In genomic region chr9:124768778-124769350, GRCh38 we compare ENCODE assay signal across 10 cellular contexts. TPM values are rescaled to one million over a fixed set of nuclear protein-coding genes. Genes with fewer than 3 reads are reported as not detected.
DNase-seq lines count a peak whose midpoint lies in the region; ATAC-seq, FAIRE-seq and TF ChIP-seq lines count a peak whose summit lies in the region.
"Had no signal": no experiment of that assay in that cellular context is flagged by ENCODE, and none has a peak within 500 bp of the region (broad histone marks: within the 10 kb centered on the region; RNA-seq: fewer than 3 reads in every experiment).

No MANE protein-coding gene starts in this region.

- no peak for ATAC-seq in activated T-cell treated with anti-CD3 and anti-CD28 coated beads, Interleukin-2, amount 50 U/mL, for 72 hours (replicated peaks in 1 of 2)
- no peak for ATAC-seq in stimulated activated naive CD8-positive, alpha-beta T cell treated with anti-CD3 and anti-CD28 coated beads, Interleukin-15, amount 100 ng/mL, for 72 hours

- H2AFZ ChIP-seq in keratinocyte (ENCODE audit: control insufficient read depth, low read length) = no peak overlapping the region

- TF ChIP-seq CTCF in VCaP (conservative IDR thresholded peaks at IDR 0.05) (no peak), keratinocyte (optimal IDR thresholded peaks at IDR 0.05 in 1 of 3, IDR thresholded peaks at IDR 0.05 in 1 of 3, conservative IDR thresholded peaks at IDR 0.05 in 1 of 3; ENCODE audit: extremely low read depth in 1 of 3, insufficient read depth in 2 of 3, low read length in 3 of 3) (no peak), HFFc6 (IDR thresholded peaks at IDR 0.05) (no peak)

- dilution Hi-C loops in keratinocyte (cut with MboI; ENCODE audit: extremely low pct_ligation_motif_present, low sequenced_read_pairs) = no loop called here

- FAIRE-seq in keratinocyte (lab: Jason Lieb, UNC) = no peak

- no peaks in the 10 kb centered on the region for H3K9me3 Mint-ChIP-seq in activated T-cell treated with anti-CD3 and anti-CD28 coated beads, Interleukin-2, amount 50 U/mL, for 72 hours
- H3K9me3 Mint-ChIP-seq in stimulated activated naive CD8-positive, alpha-beta T cell treated with anti-CD3 and anti-CD28 coated beads, Interleukin-15, amount 100 ng/mL, for 72 hours = no peaks in the 10 kb centered on the region
- no peaks in the 10 kb centered on the region for H3K9me3 Mint-ChIP-seq in HFFc6

- H3K4me3 Mint-ChIP-seq in activated T-cell treated with anti-CD3 and anti-CD28 coated beads, Interleukin-2, amount 50 U/mL, for 72 hours = peak overlapping the region; percentile 85 to 93
- peak overlapping the region; percentile 90 to 97 for H3K4me3 Mint-ChIP-seq in stimulated activated naive CD8-positive, alpha-beta T cell treated with anti-CD3 and anti-CD28 coated beads, Interleukin-15, amount 100 ng/mL, for 72 hours
- no peak overlapping the region for H3K4me3 Mint-ChIP-seq in HFFc6

- no peaks in the 10 kb centered on the region for H3K27me3 ChIP-seq in keratinocyte (ENCODE audit: control insufficient read depth, extremely low read depth, insufficient read depth, low read length)

- peak overlapping the region in 2 of 3 experiments; percentile 76 to 82 for H3K4me3 ChIP-seq in keratinocyte (ENCODE audit: control insufficient read depth in 2 of 3, extremely low read depth in 1 of 3, insufficient read depth in 2 of 3, low read depth in 1 of 3, low read length in 3 of 3)
- H3K4me3 ChIP-seq: mucosa of descending colon had no signal

- peak overlapping the region; percentile 77 for H3K27ac ChIP-seq in VCaP
- H3K27ac ChIP-seq in keratinocyte (ENCODE audit: control insufficient read depth, insufficient read depth, low read length) = no peak overlapping the region

- peak overlapping the region; percentile 4 for H3K27ac Mint-ChIP-seq in activated T-cell treated with anti-CD3 and anti-CD28 coated beads, Interleukin-2, amount 50 U/mL, for 72 hours
- no peak overlapping the region for H3K27ac Mint-ChIP-seq in stimulated activated naive CD8-positive, alpha-beta T cell treated with anti-CD3 and anti-CD28 coated beads, Interleukin-15, amount 100 ng/mL, for 72 hours
- no peak overlapping the region for H3K27ac Mint-ChIP-seq in HFFc6

- peak overlapping the region; percentile 59 for H3K4me2 ChIP-seq in keratinocyte (ENCODE audit: control insufficient read depth, extremely low read depth, insufficient read depth, low read depth, low read length)

- peaks cover 66% of the 10 kb centered on the region for H3K27me3 Mint-ChIP-seq in activated T-cell treated with anti-CD3 and anti-CD28 coated beads, Interleukin-2, amount 50 U/mL, for 72 hours (ENCODE audit: low read depth)
- peaks cover 84% of the 10 kb centered on the region for H3K27me3 Mint-ChIP-seq in stimulated activated naive CD8-positive, alpha-beta T cell treated with anti-CD3 and anti-CD28 coated beads, Interleukin-15, amount 100 ng/mL, for 72 hours
- peaks cover 31% of the 10 kb centered on the region for H3K27me3 Mint-ChIP-seq in HFFc6 (ENCODE audit: insufficient read depth)

- no peaks in the 10 kb centered on the region for H3K9me3 ChIP-seq in keratinocyte (ENCODE audit: control insufficient read depth, low read depth, low read length)
- H3K9me3 ChIP-seq: BE2C, mucosa of descending colon had no signal

- no peaks in the 10 kb centered on the region for H4K20me1 ChIP-seq in keratinocyte (ENCODE audit: control insufficient read depth, extremely low read depth, insufficient read depth, low read length)

- H3K4me1 ChIP-seq in keratinocyte (ENCODE audit: control insufficient read depth, extremely low read depth, insufficient read depth, low read length) = peaks cover 7% of the 10 kb centered on the region
- H3K4me1 ChIP-seq: BE2C had no signal

- no peak overlapping the region for H3K9ac ChIP-seq in keratinocyte (ENCODE audit: control insufficient read depth, extremely low read depth, insufficient read depth, low read length)

- H3K36me3 ChIP-seq in keratinocyte (ENCODE audit: control insufficient read depth in 2 of 2, extremely low read depth in 1 of 2, insufficient read depth in 2 of 2, low read length in 2 of 2) = no peaks in the 10 kb centered on the region
- H3K36me3 ChIP-seq: BE2C had no signal

- peaks cover 5 to 6% of the 10 kb centered on the region in 2 donors for H3K36me3 Mint-ChIP-seq in activated T-cell treated with anti-CD3 and anti-CD28 coated beads, Interleukin-2, amount 50 U/mL, for 72 hours (ENCODE audit: insufficient read depth in 2 of 2)
- H3K36me3 Mint-ChIP-seq in HFFc6 (ENCODE audit: low read depth) = no peaks in the 10 kb centered on the region

- DNase-seq in activated T-cell treated with anti-CD3 and anti-CD28 coated beads, Interleukin-2, amount 50 U/mL, for 72 hours = no peak
- DNase-seq in activated T-cell treated with anti-CD3 and anti-CD28 coated beads, Interleukin-2, amount 50 U/mL, for 1 hour = no peak
- DNase-seq in keratinocyte (ENCODE audit: low read depth, low spot score) (no peak), dedifferentiated amniotic fluid mesenchymal stem cell (ENCODE audit: extremely low spot score) (no peak), HFFc6 (no peak)
- DNase-seq in stimulated activated naive CD8-positive, alpha-beta T cell treated with anti-CD3 and anti-CD28 coated beads, Interleukin-15, amount 100 ng/mL, for 72 hours = no peak
- DNase-seq in stimulated activated CD4-positive, alpha-beta T cell treated with anti-CD3 and anti-CD28 coated beads, Interleukin-4, amount 100 ng/mL, for 24 hours = no peak
- DNase-seq: BE2C had no signal

- peaks cover 1% of the 10 kb centered on the region for H3K79me2 ChIP-seq in keratinocyte (ENCODE audit: control insufficient read depth, insufficient read depth, low read length)

- H3K9me1 ChIP-seq in keratinocyte (ENCODE audit: control insufficient read depth, extremely low read depth, insufficient read depth, low read length) = no peaks in the 10 kb centered on the region

- peaks cover 37% of the 10 kb centered on the region for H3K4me1 Mint-ChIP-seq in activated T-cell treated with anti-CD3 and anti-CD28 coated beads, Interleukin-2, amount 50 U/mL, for 72 hours (ENCODE audit: low read depth)
- H3K4me1 Mint-ChIP-seq in stimulated activated naive CD8-positive, alpha-beta T cell treated with anti-CD3 and anti-CD28 coated beads, Interleukin-15, amount 100 ng/mL, for 72 hours = peaks cover 42% of the 10 kb centered on the region
- H3K4me1 Mint-ChIP-seq in HFFc6 (ENCODE audit: low read depth) = peaks cover 27% of the 10 kb centered on the region

RNA-seq across cellular contexts. Expression of gene NR6A1, which starts 2.2 kb away (rescaled TPM):
- total RNA-seq in activated T-cell treated with anti-CD3 and anti-CD28 coated beads, Interleukin-2, amount 50 U/mL, for 72 hours = 1 to 10 TPM; 2.9 to 4.0 TPM
- polyA plus RNA-seq in keratinocyte = 1.1 to 1.9 TPM (median 1.8 TPM) in 3 replicates
- polyA plus RNA-seq in keratinocyte (2011; ENCODE audit: low read depth) = 0.76 TPM
- polyA plus RNA-seq in keratinocyte (2011; cell fraction: cytosol; rRNA removed) = 0.60 and 0.69 TPM in 2 replicates
- polyA plus RNA-seq in keratinocyte (2011; cell fraction: nucleus; rRNA removed) = 5.9 and 6.4 TPM in 2 replicates
- 0.91 and 1.5 TPM in 2 replicates for polyA plus RNA-seq in keratinocyte (2012; ENCODE audit: low replicate concordance)
- 3.9 to 8.4 TPM (median 8.1 TPM) in 3 replicates for polyA minus RNA-seq in keratinocyte
- 0.96 TPM for polyA minus RNA-seq in keratinocyte (2011; cell fraction: cytosol; rRNA and poly(A)+ RNA removed)
- polyA minus RNA-seq in keratinocyte (2011; cell fraction: nucleus; rRNA and poly(A)+ RNA removed) = 4.2 and 7.4 TPM in 2 replicates
- under 1 TPM; 0.05 to 0.26 (median 0.13) TPM for total RNA-seq in HFFc6 (2021; fragmentation: NEBNext Ultra II Directional; extraction: Animal tissue kit (Norgen Biotek cat#: 25700))

RNA-seq across cellular contexts. Expression of gene OLFML2A, which starts 8.1 kb away (rescaled TPM):
- not detected for total RNA-seq in activated T-cell treated with anti-CD3 and anti-CD28 coated beads, Interleukin-2, amount 50 U/mL, for 72 hours
- polyA plus RNA-seq in keratinocyte = 0.59 to 3.1 TPM (median 1.1 TPM) in 3 replicates
- 1.3 TPM for polyA plus RNA-seq in keratinocyte (2011; ENCODE audit: low read depth)
- 0.47 and 0.83 TPM in 2 replicates for polyA plus RNA-seq in keratinocyte (2011; cell fraction: cytosol; rRNA removed)
- 2.0 and 3.3 TPM in 2 replicates for polyA plus RNA-seq in keratinocyte (2011; cell fraction: nucleus; rRNA removed)
- 0.63 and 1.9 TPM in 2 replicates for polyA plus RNA-seq in keratinocyte (2012; ENCODE audit: low replicate concordance)
- polyA minus RNA-seq in keratinocyte = 0.89 to 3.5 TPM (median 1.3 TPM) in 3 replicates
- 2.7 TPM for polyA minus RNA-seq in keratinocyte (2011; cell fraction: cytosol; rRNA and poly(A)+ RNA removed)
- 2.5 and 4.5 TPM in 2 replicates for polyA minus RNA-seq in keratinocyte (2011; cell fraction: nucleus; rRNA and poly(A)+ RNA removed)
- total RNA-seq in HFFc6 (2021; fragmentation: NEBNext Ultra II Directional; extraction: Animal tissue kit (Norgen Biotek cat#: 25700)) = under 1 TPM; 0.30 to 0.88 (median 0.36) TPM
